ENCODE assay signal across 1 cellular context in genomic region chr2:119136093-119136492, GRCh38.
TF ChIP-seq lines count a peak whose summit lies in the region.

No MANE protein-coding gene starts in this region.

TF ChIP-seq in IMR-90, 13 proteins besides CTCF, POLR2A, EP300 and RAD21:
- TF ChIP-seq CHD1 (IDR thresholded peaks at IDR 0.05; ENCODE audit: low read depth, low read length): no peak
- TF ChIP-seq CEBPB (IDR thresholded peaks at IDR 0.05; ENCODE audit: low read depth, low read length): no peak
- no peak for TF ChIP-seq NFE2L2 (IDR thresholded peaks at IDR 0.05; ENCODE audit: low read depth, low read length)
- TF ChIP-seq MXI1 (IDR thresholded peaks at IDR 0.05; ENCODE audit: borderline replicate concordance, low read depth, low read length): no peak
- no peak for TF ChIP-seq USF2 (IDR thresholded peaks at IDR 0.05; ENCODE audit: low read depth, low read length)
- TF ChIP-seq BHLHE40 (IDR thresholded peaks at IDR 0.05; ENCODE audit: low read depth, low read length): no peak
- TF ChIP-seq RCOR1 (IDR thresholded peaks at IDR 0.05; ENCODE audit: insufficient replicate concordance, low read length): no peak
- no peak for TF ChIP-seq RFX5 (IDR thresholded peaks at IDR 0.05; ENCODE audit: low read depth, low read length)
